1 cellular context compared by ENCODE assay signal in the genomic region with DNA sequence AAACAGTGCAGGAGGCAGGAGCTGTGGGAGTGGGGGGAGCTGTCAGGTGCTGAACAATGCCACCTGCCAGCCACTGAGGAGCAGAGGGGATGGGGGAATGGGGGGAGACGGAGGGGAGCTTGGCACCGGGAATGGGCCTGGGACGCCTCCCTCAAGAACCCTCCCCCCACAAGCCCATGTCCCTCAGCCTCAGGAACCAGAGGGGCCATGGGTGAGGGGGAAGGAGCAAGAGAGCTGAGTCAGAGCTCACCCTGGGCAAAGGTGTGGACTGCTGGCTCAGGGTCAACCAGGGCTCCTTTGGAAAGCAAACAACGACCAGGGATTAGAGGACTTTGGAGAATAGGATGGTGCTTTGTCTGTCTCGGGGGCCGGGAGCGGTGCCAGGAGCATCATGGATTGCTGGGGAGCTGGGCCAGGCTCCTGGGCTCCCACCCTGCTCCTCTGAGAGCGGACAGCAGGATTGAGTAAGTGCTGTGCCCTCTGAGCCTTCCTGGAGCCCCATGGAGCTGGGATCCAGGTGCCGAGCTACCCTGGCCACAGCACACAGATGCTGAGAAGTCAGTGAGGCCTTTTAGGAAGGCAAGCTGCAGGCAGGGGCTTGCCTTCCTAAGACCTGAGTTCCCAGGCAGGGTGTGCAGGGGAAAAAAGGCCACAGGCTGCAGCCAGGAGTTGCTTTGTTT.
TF ChIP-seq lines count a peak whose summit lies in the region.
"Not testable (repeated sequence)": the region's sequence is repeated elsewhere in the genome, so short reads cannot be mapped to it uniquely, and the experiment has no call there.

No MANE protein-coding gene starts in this region.

TF ChIP-seq in HepG2, 621 proteins besides CTCF, POLR2A, EP300 and RAD21 (continues in another document):
- TF ChIP-seq NCOA1 (CRISPR knock-in tag; IDR thresholded peaks at IDR 0.05), result peak; percentile 73; the same call in 1 of the 2 replicates
- TF ChIP-seq IRF2 (CRISPR knock-in tag; IDR thresholded peaks at IDR 0.05), result peak; percentile 47; the same call in 1 of the 2 replicates
- peak; percentile 48 for TF ChIP-seq MED1 (CRISPR knock-in tag; IDR thresholded peaks at IDR 0.05)
- TF ChIP-seq GATAD1 (CRISPR knock-in tag; IDR thresholded peaks at IDR 0.05), result peak; percentile 52; the same call in 1 of the 2 replicates
- TF ChIP-seq, protein P1, sequence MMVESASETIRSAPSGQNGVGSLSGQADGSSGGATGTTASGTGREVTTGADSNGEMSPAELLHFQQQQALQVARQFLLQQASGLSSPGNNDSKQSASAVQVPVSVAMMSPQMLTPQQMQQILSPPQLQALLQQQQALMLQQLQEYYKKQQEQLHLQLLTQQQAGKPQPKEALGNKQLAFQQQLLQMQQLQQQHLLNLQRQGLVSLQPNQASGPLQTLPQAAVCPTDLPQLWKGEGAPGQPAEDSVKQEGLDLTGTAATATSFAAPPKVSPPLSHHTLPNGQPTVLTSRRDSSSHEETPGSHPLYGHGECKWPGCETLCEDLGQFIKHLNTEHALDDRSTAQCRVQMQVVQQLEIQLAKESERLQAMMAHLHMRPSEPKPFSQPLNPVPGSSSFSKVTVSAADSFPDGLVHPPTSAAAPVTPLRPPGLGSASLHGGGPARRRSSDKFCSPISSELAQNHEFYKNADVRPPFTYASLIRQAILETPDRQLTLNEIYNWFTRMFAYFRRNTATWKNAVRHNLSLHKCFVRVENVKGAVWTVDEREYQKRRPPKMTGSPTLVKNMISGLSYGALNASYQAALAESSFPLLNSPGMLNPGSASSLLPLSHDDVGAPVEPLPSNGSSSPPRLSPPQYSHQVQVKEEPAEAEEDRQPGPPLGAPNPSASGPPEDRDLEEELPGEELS (CRISPR knock-in tag; IDR thresholded peaks at IDR 0.05), result peak; percentile 75; the same call in 1 of the 2 replicates
- peak; percentile 55; the same call in 1 of the 2 replicates for TF ChIP-seq NFE2L2 (IDR thresholded peaks at IDR 0.05; ENCODE audit: low read length)
- peak; percentile 28; the same call in 1 of the 2 replicates for TF ChIP-seq MIER2 (CRISPR knock-in tag; IDR thresholded peaks at IDR 0.05)
- TF ChIP-seq ZNF124 (CRISPR knock-in tag; IDR thresholded peaks at IDR 0.05), result 0 out of 2 replicates have a peak, but pooled peaks have one; percentile 22
- TF ChIP-seq, protein P2, sequence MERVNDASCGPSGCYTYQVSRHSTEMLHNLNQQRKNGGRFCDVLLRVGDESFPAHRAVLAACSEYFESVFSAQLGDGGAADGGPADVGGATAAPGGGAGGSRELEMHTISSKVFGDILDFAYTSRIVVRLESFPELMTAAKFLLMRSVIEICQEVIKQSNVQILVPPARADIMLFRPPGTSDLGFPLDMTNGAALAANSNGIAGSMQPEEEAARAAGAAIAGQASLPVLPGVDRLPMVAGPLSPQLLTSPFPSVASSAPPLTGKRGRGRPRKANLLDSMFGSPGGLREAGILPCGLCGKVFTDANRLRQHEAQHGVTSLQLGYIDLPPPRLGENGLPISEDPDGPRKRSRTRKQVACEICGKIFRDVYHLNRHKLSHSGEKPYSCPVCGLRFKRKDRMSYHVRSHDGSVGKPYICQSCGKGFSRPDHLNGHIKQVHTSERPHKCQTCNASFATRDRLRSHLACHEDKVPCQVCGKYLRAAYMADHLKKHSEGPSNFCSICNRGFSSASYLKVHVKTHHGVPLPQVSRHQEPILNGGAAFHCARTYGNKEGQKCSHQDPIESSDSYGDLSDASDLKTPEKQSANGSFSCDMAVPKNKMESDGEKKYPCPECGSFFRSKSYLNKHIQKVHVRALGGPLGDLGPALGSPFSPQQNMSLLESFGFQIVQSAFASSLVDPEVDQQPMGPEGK (CRISPR knock-in tag; IDR thresholded peaks at IDR 0.05), result peak; percentile 96
- TF ChIP-seq NR2F1 (CRISPR knock-in tag; IDR thresholded peaks at IDR 0.05), result peak; percentile 73 to 75; a peak in 3 of 4 replicates
- peak; percentile 74 for TF ChIP-seq CEBPG (CRISPR knock-in tag; IDR thresholded peaks at IDR 0.05)
- peak; percentile 59; the same call in 1 of the 2 replicates for TF ChIP-seq KDM2A (CRISPR knock-in tag; IDR thresholded peaks at IDR 0.05; ENCODE audit: borderline replicate concordance, low read depth)
- TF ChIP-seq ZNF292 (CRISPR knock-in tag; IDR thresholded peaks at IDR 0.05; ENCODE audit: borderline replicate concordance, low read depth), result 0 out of 2 replicates have a peak, but pooled peaks have one; percentile 53
- peak; percentile 72; the same call in 1 of the 2 replicates for TF ChIP-seq MIER3 (CRISPR knock-in tag; IDR thresholded peaks at IDR 0.05; ENCODE audit: borderline replicate concordance)
- TF ChIP-seq ZNF501 (CRISPR knock-in tag; IDR thresholded peaks at IDR 0.05), result peak; percentile 53; the same call in 1 of the 2 replicates
- 0 out of 2 replicates have a peak, but pooled peaks have one; percentile 66 for TF ChIP-seq MAZ (IDR thresholded peaks at IDR 0.05; ENCODE audit: borderline replicate concordance, low read depth, low read length)
- not testable (repeated sequence) for TF ChIP-seq MAZ (CRISPR knock-in tag; IDR thresholded peaks at IDR 0.05; ENCODE audit: low read depth)
- TF ChIP-seq HNF4G (IDR thresholded peaks at IDR 0.05; ENCODE audit: borderline replicate concordance, low read depth, low read length), result peak; percentile 82
- TF ChIP-seq HNF4G (CRISPR knock-in tag; IDR thresholded peaks at IDR 0.05; ENCODE audit: borderline replicate concordance, low read depth), result 0 out of 2 replicates have a peak, but pooled peaks have one; percentile 47
- TF ChIP-seq, protein P3, sequence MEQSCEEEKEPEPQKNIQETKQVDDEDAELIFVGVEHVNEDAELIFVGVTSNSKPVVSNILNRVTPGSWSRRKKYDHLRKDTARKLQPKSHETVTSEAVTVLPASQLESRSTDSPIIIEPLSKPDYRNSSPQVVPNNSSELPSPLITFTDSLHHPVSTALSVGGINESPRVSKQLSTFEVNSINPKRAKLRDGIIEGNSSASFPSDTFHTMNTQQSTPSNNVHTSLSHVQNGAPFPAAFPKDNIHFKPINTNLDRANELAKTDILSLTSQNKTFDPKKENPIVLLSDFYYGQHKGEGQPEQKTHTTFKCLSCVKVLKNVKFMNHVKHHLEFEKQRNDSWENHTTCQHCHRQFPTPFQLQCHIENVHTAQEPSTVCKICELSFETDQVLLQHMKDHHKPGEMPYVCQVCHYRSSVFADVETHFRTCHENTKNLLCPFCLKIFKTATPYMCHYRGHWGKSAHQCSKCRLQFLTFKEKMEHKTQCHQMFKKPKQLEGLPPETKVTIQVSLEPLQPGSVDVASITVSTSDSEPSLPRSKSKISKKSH (CRISPR knock-in tag; IDR thresholded peaks at IDR 0.05; ENCODE audit: borderline replicate concordance), result peak; percentile 65; the same call in 1 of the 2 replicates
- 0 out of 2 replicates have a peak, but pooled peaks have one; percentile 36 for TF ChIP-seq ELF1 (CRISPR knock-in tag; IDR thresholded peaks at IDR 0.05)
- TF ChIP-seq ZNF12 (CRISPR knock-in tag; IDR thresholded peaks at IDR 0.05), result peak; percentile 52; the same call in 1 of the 2 replicates
- TF ChIP-seq, protein P4, sequence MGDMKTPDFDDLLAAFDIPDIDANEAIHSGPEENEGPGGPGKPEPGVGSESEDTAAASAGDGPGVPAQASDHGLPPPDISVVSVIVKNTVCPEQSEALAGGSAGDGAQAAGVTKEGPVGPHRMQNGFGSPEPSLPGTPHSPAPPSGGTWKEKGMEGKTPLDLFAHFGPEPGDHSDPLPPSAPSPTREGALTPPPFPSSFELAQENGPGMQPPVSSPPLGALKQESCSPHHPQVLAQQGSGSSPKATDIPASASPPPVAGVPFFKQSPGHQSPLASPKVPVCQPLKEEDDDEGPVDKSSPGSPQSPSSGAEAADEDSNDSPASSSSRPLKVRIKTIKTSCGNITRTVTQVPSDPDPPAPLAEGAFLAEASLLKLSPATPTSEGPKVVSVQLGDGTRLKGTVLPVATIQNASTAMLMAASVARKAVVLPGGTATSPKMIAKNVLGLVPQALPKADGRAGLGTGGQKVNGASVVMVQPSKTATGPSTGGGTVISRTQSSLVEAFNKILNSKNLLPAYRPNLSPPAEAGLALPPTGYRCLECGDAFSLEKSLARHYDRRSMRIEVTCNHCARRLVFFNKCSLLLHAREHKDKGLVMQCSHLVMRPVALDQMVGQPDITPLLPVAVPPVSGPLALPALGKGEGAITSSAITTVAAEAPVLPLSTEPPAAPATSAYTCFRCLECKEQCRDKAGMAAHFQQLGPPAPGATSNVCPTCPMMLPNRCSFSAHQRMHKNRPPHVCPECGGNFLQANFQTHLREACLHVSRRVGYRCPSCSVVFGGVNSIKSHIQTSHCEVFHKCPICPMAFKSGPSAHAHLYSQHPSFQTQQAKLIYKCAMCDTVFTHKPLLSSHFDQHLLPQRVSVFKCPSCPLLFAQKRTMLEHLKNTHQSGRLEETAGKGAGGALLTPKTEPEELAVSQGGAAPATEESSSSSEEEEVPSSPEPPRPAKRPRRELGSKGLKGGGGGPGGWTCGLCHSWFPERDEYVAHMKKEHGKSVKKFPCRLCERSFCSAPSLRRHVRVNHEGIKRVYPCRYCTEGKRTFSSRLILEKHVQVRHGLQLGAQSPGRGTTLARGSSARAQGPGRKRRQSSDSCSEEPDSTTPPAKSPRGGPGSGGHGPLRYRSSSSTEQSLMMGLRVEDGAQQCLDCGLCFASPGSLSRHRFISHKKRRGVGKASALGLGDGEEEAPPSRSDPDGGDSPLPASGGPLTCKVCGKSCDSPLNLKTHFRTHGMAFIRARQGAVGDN (CRISPR knock-in tag; IDR thresholded peaks at IDR 0.05), result peak; percentile 73
- TF ChIP-seq ZNF205 (CRISPR knock-in tag; IDR thresholded peaks at IDR 0.05), result peak; percentile 75; the same call in 1 of the 2 replicates
- TF ChIP-seq, protein P5, sequence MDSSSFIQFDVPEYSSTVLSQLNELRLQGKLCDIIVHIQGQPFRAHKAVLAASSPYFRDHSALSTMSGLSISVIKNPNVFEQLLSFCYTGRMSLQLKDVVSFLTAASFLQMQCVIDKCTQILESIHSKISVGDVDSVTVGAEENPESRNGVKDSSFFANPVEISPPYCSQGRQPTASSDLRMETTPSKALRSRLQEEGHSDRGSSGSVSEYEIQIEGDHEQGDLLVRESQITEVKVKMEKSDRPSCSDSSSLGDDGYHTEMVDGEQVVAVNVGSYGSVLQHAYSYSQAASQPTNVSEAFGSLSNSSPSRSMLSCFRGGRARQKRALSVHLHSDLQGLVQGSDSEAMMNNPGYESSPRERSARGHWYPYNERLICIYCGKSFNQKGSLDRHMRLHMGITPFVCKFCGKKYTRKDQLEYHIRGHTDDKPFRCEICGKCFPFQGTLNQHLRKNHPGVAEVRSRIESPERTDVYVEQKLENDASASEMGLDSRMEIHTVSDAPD (CRISPR knock-in tag; IDR thresholded peaks at IDR 0.05), result peak; percentile 81; the same call in 1 of the 2 replicates
- TF ChIP-seq, protein P6, sequence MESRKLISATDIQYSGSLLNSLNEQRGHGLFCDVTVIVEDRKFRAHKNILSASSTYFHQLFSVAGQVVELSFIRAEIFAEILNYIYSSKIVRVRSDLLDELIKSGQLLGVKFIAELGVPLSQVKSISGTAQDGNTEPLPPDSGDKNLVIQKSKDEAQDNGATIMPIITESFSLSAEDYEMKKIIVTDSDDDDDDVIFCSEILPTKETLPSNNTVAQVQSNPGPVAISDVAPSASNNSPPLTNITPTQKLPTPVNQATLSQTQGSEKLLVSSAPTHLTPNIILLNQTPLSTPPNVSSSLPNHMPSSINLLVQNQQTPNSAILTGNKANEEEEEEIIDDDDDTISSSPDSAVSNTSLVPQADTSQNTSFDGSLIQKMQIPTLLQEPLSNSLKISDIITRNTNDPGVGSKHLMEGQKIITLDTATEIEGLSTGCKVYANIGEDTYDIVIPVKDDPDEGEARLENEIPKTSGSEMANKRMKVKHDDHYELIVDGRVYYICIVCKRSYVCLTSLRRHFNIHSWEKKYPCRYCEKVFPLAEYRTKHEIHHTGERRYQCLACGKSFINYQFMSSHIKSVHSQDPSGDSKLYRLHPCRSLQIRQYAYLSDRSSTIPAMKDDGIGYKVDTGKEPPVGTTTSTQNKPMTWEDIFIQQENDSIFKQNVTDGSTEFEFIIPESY (CRISPR knock-in tag; IDR thresholded peaks at IDR 0.05), result peak; percentile 37; the same call in 1 of the 2 replicates
- TF ChIP-seq, protein P7, sequence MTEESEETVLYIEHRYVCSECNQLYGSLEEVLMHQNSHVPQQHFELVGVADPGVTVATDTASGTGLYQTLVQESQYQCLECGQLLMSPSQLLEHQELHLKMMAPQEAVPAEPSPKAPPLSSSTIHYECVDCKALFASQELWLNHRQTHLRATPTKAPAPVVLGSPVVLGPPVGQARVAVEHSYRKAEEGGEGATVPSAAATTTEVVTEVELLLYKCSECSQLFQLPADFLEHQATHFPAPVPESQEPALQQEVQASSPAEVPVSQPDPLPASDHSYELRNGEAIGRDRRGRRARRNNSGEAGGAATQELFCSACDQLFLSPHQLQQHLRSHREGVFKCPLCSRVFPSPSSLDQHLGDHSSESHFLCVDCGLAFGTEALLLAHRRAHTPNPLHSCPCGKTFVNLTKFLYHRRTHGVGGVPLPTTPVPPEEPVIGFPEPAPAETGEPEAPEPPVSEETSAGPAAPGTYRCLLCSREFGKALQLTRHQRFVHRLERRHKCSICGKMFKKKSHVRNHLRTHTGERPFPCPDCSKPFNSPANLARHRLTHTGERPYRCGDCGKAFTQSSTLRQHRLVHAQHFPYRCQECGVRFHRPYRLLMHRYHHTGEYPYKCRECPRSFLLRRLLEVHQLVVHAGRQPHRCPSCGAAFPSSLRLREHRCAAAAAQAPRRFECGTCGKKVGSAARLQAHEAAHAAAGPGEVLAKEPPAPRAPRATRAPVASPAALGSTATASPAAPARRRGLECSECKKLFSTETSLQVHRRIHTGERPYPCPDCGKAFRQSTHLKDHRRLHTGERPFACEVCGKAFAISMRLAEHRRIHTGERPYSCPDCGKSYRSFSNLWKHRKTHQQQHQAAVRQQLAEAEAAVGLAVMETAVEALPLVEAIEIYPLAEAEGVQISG (CRISPR knock-in tag; IDR thresholded peaks at IDR 0.05), result peak; percentile 55
- TF ChIP-seq ASH2L (IDR thresholded peaks at IDR 0.05; ENCODE audit: insufficient read length, low read depth, low read length), result peak; percentile 47
- TF ChIP-seq FOXP1 (IDR thresholded peaks at IDR 0.05), result 0 out of 2 replicates have a peak, but pooled peaks have one; percentile 33
- TF ChIP-seq FOXP1 (CRISPR knock-in tag; IDR thresholded peaks at IDR 0.05), result peak; percentile 64; the same call in 1 of the 2 replicates
- TF ChIP-seq, protein P8, sequence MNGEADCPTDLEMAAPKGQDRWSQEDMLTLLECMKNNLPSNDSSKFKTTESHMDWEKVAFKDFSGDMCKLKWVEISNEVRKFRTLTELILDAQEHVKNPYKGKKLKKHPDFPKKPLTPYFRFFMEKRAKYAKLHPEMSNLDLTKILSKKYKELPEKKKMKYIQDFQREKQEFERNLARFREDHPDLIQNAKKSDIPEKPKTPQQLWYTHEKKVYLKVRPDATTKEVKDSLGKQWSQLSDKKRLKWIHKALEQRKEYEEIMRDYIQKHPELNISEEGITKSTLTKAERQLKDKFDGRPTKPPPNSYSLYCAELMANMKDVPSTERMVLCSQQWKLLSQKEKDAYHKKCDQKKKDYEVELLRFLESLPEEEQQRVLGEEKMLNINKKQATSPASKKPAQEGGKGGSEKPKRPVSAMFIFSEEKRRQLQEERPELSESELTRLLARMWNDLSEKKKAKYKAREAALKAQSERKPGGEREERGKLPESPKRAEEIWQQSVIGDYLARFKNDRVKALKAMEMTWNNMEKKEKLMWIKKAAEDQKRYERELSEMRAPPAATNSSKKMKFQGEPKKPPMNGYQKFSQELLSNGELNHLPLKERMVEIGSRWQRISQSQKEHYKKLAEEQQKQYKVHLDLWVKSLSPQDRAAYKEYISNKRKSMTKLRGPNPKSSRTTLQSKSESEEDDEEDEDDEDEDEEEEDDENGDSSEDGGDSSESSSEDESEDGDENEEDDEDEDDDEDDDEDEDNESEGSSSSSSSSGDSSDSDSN (CRISPR knock-in tag; IDR thresholded peaks at IDR 0.05), result peak; percentile 88
- TF ChIP-seq KDM1A (CRISPR knock-in tag; IDR thresholded peaks at IDR 0.05), result peak; percentile 85
- peak; percentile 34; the same call in 1 of the 2 replicates for TF ChIP-seq CHD4 (IDR thresholded peaks at IDR 0.05; ENCODE audit: borderline replicate concordance, low read length)
- peak; percentile 89 for TF ChIP-seq HDAC2 (CRISPR knock-in tag; IDR thresholded peaks at IDR 0.05)
